In genomic region chr4:7815562-7815961, GRCh38 we compare ENCODE assay signal across 16 cellular contexts.
DNase-seq lines count a peak whose midpoint lies in the region; ATAC-seq and TF ChIP-seq lines count a peak whose summit lies in the region.
"Had no signal": no experiment of that assay in that cellular context is flagged by ENCODE, and none has a peak within 500 bp of the region (broad histone marks: within the 10 kb centered on the region; RNA-seq: fewer than 3 reads in every experiment).

No MANE protein-coding gene starts in this region.

- H3K27ac Mint-ChIP-seq in stimulated activated naive B cell treated with anti-CD40 and anti-IgM and Interleukin-4, amounts not matched to agents 10 μg/mL and 1 μg/mL and 100 μg/mL, for 72 hours, result no peak overlapping the region
- H3K27ac Mint-ChIP-seq: activated T-helper 1 cell treated with anti-CD3 and anti-CD28 coated beads, Interleukin-12 subunit alpha, Interleukin-12 subunit beta, Interleukin-2, Interleukin-4 antibody, amounts not matched to agents 30 ng/mL and 10 ng/mL and 1 ng/mL, durations not matched to agents 14 hours and 24 hours and 36 hours; type B pancreatic cell had no signal

- CTCF ChIA-PET in SK-N-SH (lab: Yijun Ruan, JAX), result interaction anchor here (0.8 to 17.8 kb wide), 5 partner anchors 10 to 113 kb away, joined by 3 to 228 read pairs (median 5); no protein-coding TSS in a partner anchor

- H3K79me2 ChIP-seq in SK-N-SH (ENCODE audit: insufficient read depth), result peaks cover 99% of the 10 kb centered on the region

- DNase-seq in SK-N-SH (no peak), adipocyte (ENCODE audit: low read depth) (peak; percentile 79), fibroblast of the conjunctiva (ENCODE audit: low read depth) (peak; percentile 60), GM19240 (ENCODE audit: insufficient read length, low spot score) (no peak), DMS53 treated with DMSO at 0.1 percent for 48 hours (lab: John Stamatoyannopoulos, UW; ENCODE audit: unreplicated experiment) (no peak)
- DNase-seq in stimulated activated naive B cell treated with anti-CD40 and anti-IgM and Interleukin-4, amounts not matched to agents 10 μg/mL and 1 μg/mL and 100 μg/mL, for 72 hours, result no peak
- DNase-seq: activated CD4-positive, alpha-beta T cell treated with anti-CD3 and anti-CD28 coated beads for 1 hour; erythroblast; MV-4-11; NCI-H510A treated with DMSO at 0.1 percent for 48 hours had no signal

- peaks cover 46% of the 10 kb centered on the region for H3F3A ChIP-seq in SK-N-SH (replicated peaks; ENCODE audit: insufficient read depth)

- peaks cover 78 to 84% of the 10 kb centered on the region in 2 experiments for H3K36me3 ChIP-seq in SK-N-SH (replicated peaks in 1 of 2; ENCODE audit: control insufficient read depth in 1 of 2, insufficient read depth in 2 of 2, low read length in 1 of 2)
- peaks cover 76% of the 10 kb centered on the region for H3K36me3 ChIP-seq in adipocyte (ENCODE audit: control insufficient read depth, insufficient read depth, low read length, severe bottlenecking)
- peaks cover 12 to 26% of the 10 kb centered on the region in 2 donors for H3K36me3 ChIP-seq in stomach smooth muscle (ENCODE audit: control insufficient read depth in 2 of 2, insufficient read depth in 2 of 2, low read length in 2 of 2)

- H3K9ac ChIP-seq in SK-N-SH, result no peak overlapping the region
- no peak overlapping the region for H3K9ac ChIP-seq in adipocyte (ENCODE audit: low read length)
- H3K9ac ChIP-seq in stomach smooth muscle (ENCODE audit: low read length in 2 of 2), result no peak overlapping the region

- 71% methylated on average over 6 of the region's 6 CpGs for WGBS in SK-N-SH (ENCODE audit: low lambda C conversion rate)

- no peak for ATAC-seq in SK-N-SH treated with all-trans-retinoic acid at 6 μM for 48 hours
- ATAC-seq in stimulated activated naive B cell treated with anti-CD40 and anti-IgM and Interleukin-4, amounts not matched to agents 10 μg/mL and 1 μg/mL and 100 μg/mL, for 72 hours (replicated peaks), result no peak

- H3K27me3 ChIP-seq in SK-N-SH (ENCODE audit: insufficient read depth) (no peaks in the 10 kb centered on the region), adipocyte (replicated peaks; ENCODE audit: control insufficient read depth, insufficient read depth, low read length) (no peaks in the 10 kb centered on the region), stomach smooth muscle (ENCODE audit: control insufficient read depth in 1 of 2, insufficient read depth in 2 of 2, low read length in 2 of 2) (no peaks in the 10 kb centered on the region)

- no peak overlapping the region for H3K4me3 Mint-ChIP-seq in stimulated activated naive B cell treated with anti-CD40 and anti-IgM and Interleukin-4, amounts not matched to agents 10 μg/mL and 1 μg/mL and 100 μg/mL, for 72 hours
- H3K4me3 Mint-ChIP-seq: activated T-helper 1 cell treated with anti-CD3 and anti-CD28 coated beads, Interleukin-12 subunit alpha, Interleukin-12 subunit beta, Interleukin-2, Interleukin-4 antibody, amounts not matched to agents 30 ng/mL and 10 ng/mL and 1 ng/mL, durations not matched to agents 14 hours and 24 hours and 36 hours; type B pancreatic cell had no signal

- H2AFZ ChIP-seq in SK-N-SH (ENCODE audit: low read depth), result no peak overlapping the region

- TF ChIP-seq RAD21 in SK-N-SH (IDR thresholded peaks at IDR 0.05; ENCODE audit: low read length), result no peak

- H3K4me1 Mint-ChIP-seq in stimulated activated naive B cell treated with anti-CD40 and anti-IgM and Interleukin-4, amounts not matched to agents 10 μg/mL and 1 μg/mL and 100 μg/mL, for 72 hours, result no peaks in the 10 kb centered on the region

- no peak overlapping the region for H3K4me3 ChIP-seq in SK-N-SH (ENCODE audit: low read depth in 2 of 2, low read length in 1 of 2)
- H3K4me3 ChIP-seq in adipocyte (ENCODE audit: low read length), result no peak overlapping the region
- H3K4me3 ChIP-seq in stomach smooth muscle (ENCODE audit: low read length in 2 of 2), result no peak overlapping the region
- H3K4me3 ChIP-seq: SK-N-MC, skin epidermis had no signal

- H3K36me3 Mint-ChIP-seq in stimulated activated naive B cell treated with anti-CD40 and anti-IgM and Interleukin-4, amounts not matched to agents 10 μg/mL and 1 μg/mL and 100 μg/mL, for 72 hours, result no peaks in the 10 kb centered on the region

- H3K9me2 ChIP-seq in SK-N-SH, result no peaks in the 10 kb centered on the region

- H3K4me2 ChIP-seq in SK-N-SH, result no peak overlapping the region

- H3K4me1 ChIP-seq in SK-N-SH (ENCODE audit: control insufficient read depth in 1 of 2, insufficient read depth in 2 of 2, low read depth in 1 of 2, low read length in 1 of 2) (peaks cover 20 to 76% of the 10 kb centered on the region in 2 experiments), adipocyte (ENCODE audit: control insufficient read depth, insufficient read depth, low read length) (peaks cover 29% of the 10 kb centered on the region), stomach smooth muscle (ENCODE audit: control insufficient read depth, insufficient read depth, low read length) (peaks cover 61% of the 10 kb centered on the region)

- peaks cover 8 to 21% of the 10 kb centered on the region in 2 donors for H3K27me3 Mint-ChIP-seq in stimulated activated naive B cell treated with anti-CD40 and anti-IgM and Interleukin-4, amounts not matched to agents 10 μg/mL and 1 μg/mL and 100 μg/mL, for 72 hours
- H3K27me3 Mint-ChIP-seq: type B pancreatic cell had no signal

- H3K27ac ChIP-seq in SK-N-SH (ENCODE audit: low read depth in 2 of 2, low read length in 1 of 2), result peak overlapping the region; percentile 24 to 99; a peak in 3 of 4 replicates
- peak overlapping the region; percentile 76 for H3K27ac ChIP-seq in stomach smooth muscle (ENCODE audit: low read length)
- H3K27ac ChIP-seq: SK-N-MC, skin epidermis had no signal

- no peak for TF ChIP-seq CTCF in SK-N-SH (IDR thresholded peaks at IDR 0.05)

- no peaks in the 10 kb centered on the region for H3K9me3 Mint-ChIP-seq in stimulated activated naive B cell treated with anti-CD40 and anti-IgM and Interleukin-4, amounts not matched to agents 10 μg/mL and 1 μg/mL and 100 μg/mL, for 72 hours
- H3K9me3 Mint-ChIP-seq: activated T-helper 1 cell treated with anti-CD3 and anti-CD28 coated beads, Interleukin-12 subunit alpha, Interleukin-12 subunit beta, Interleukin-2, Interleukin-4 antibody, amounts not matched to agents 30 ng/mL and 10 ng/mL and 1 ng/mL, durations not matched to agents 14 hours and 24 hours and 36 hours; type B pancreatic cell had no signal

- POLR2A ChIA-PET in SK-N-SH (lab: Yijun Ruan, JAX), result no interaction called here

- H4K20me1 ChIP-seq in SK-N-SH (ENCODE audit: insufficient read depth), result no peaks in the 10 kb centered on the region

- TF ChIP-seq EP300 in SK-N-SH (IDR thresholded peaks at IDR 0.05; ENCODE audit: borderline replicate concordance in 1 of 2, low read depth in 1 of 2, low read length in 1 of 2), result no peak

- H3K9me3 ChIP-seq in SK-N-SH (no peaks in the 10 kb centered on the region), adipocyte (ENCODE audit: control insufficient read depth, low read length) (no peaks in the 10 kb centered on the region), stomach smooth muscle (ENCODE audit: control insufficient read depth in 2 of 2, low read length in 2 of 2) (no peaks in the 10 kb centered on the region)

TF ChIP-seq in SK-N-SH, 30 proteins besides CTCF, POLR2A, EP300 and RAD21 (continues in another document):
- 0 out of 2 replicates have a peak, but pooled peaks have one; percentile 21 for TF ChIP-seq TCF12 (IDR thresholded peaks at IDR 0.05)
- no peak for TF ChIP-seq TAF1 (IDR thresholded peaks at IDR 0.05; ENCODE audit: borderline replicate concordance, low read depth, low read length)
- no peak for TF ChIP-seq ELF1 (IDR thresholded peaks at IDR 0.05)
- no peak for TF ChIP-seq MXI1 (IDR thresholded peaks at IDR 0.05; ENCODE audit: low read depth, low read length)
- no peak for TF ChIP-seq NFIC (IDR thresholded peaks at IDR 0.05; ENCODE audit: borderline replicate concordance)
- no peak for TF ChIP-seq POLR2AphosphoS5 (IDR thresholded peaks at IDR 0.05; ENCODE audit: low read depth, low read length)
- TF ChIP-seq NRF1 (IDR thresholded peaks at IDR 0.05; ENCODE audit: low read depth, low read length), result no peak
- no peak for TF ChIP-seq SMC3 (IDR thresholded peaks at IDR 0.05; ENCODE audit: low read depth, low read length)
- no peak for TF ChIP-seq SIN3A (IDR thresholded peaks at IDR 0.05; ENCODE audit: borderline replicate concordance, low read depth, low read length)
- TF ChIP-seq MAX (IDR thresholded peaks at IDR 0.05; ENCODE audit: low read depth), result no peak
- no peak for TF ChIP-seq GABPA (IDR thresholded peaks at IDR 0.05; ENCODE audit: low read depth)
- TF ChIP-seq FOSL2 (IDR thresholded peaks at IDR 0.05; ENCODE audit: borderline replicate concordance, low read depth), result 0 out of 2 replicates have a peak, but pooled peaks have one; percentile 12
- TF ChIP-seq EZH2phosphoT487 (IDR thresholded peaks at IDR 0.05; ENCODE audit: borderline replicate concordance, low read depth), result no peak

TF ChIP-seq in SK-N-SH treated with all-trans-retinoic acid at 6 μM for 48 hours, 23 proteins besides CTCF, POLR2A, EP300 and RAD21:
- TF ChIP-seq ZNF565 (CRISPR knock-in tag; conservative IDR thresholded peaks at IDR 0.05; ENCODE audit: low read depth) (no peak), ZC3H10 (CRISPR knock-in tag; IDR thresholded peaks at IDR 0.05) (no peak)
TF ChIP-seq in SK-N-SH treated with all-trans-retinoic acid at 6 μM for 48 hours: peak in this region for 0.

Comparison
In these comparisons a context has a peak if more than half of its experiments do, and no peak if none do; other contexts are left out.
1. DNase-seq: peak in adipocyte (single experiment) and fibroblast of the conjunctiva (single experiment); none in SK-N-SH (single experiment), GM19240 (single experiment), DMS53 treated with DMSO at 0.1 percent for 48 hours (single experiment) and stimulated activated naive B cell treated with anti-CD40 and anti-IgM and Interleukin-4, amounts not matched to agents 10 μg/mL and 1 μg/mL and 100 μg/mL, for 72 hours (single experiment).